1 cellular context compared by ENCODE assay signal in genomic region chr2:46439582-46439981, GRCh38.
TF ChIP-seq lines count a peak whose summit lies in the region.

No MANE protein-coding gene starts in this region.

TF ChIP-seq in HepG2, 621 proteins besides CTCF, POLR2A, EP300 and RAD21 (continued from another document):
- TF ChIP-seq MXD1 (CRISPR knock-in tag; IDR thresholded peaks at IDR 0.05) (no peak), MED13 (CRISPR knock-in tag; IDR thresholded peaks at IDR 0.05) (0 out of 2 replicates have a peak, but pooled peaks have one; percentile 15), BCL6 (CRISPR knock-in tag; IDR thresholded peaks at IDR 0.05) (0 out of 2 replicates have a peak, but pooled peaks have one; percentile 25), NR2F6 (IDR thresholded peaks at IDR 0.05) (peak; percentile 44; the same call in 1 of the 2 replicates), NR2F6 (CRISPR knock-in tag; IDR thresholded peaks at IDR 0.05) (peak; percentile 46; the same call in 1 of the 2 replicates), ZNF552 (CRISPR knock-in tag; IDR thresholded peaks at IDR 0.05; ENCODE audit: borderline replicate concordance) (no peak), HDAC1 (CRISPR knock-in tag; IDR thresholded peaks at IDR 0.05) (no peak), ZNF18 (CRISPR knock-in tag; IDR thresholded peaks at IDR 0.05; ENCODE audit: insufficient replicate concordance) (no peak), LBX2 (CRISPR knock-in tag; IDR thresholded peaks at IDR 0.05; ENCODE audit: borderline replicate concordance) (no peak), RXRB (CRISPR knock-in tag; IDR thresholded peaks at IDR 0.05; ENCODE audit: borderline replicate concordance) (peak; percentile 63; the same call in 1 of the 2 replicates), ZNF7 (CRISPR knock-in tag; IDR thresholded peaks at IDR 0.05) (0 out of 2 replicates have a peak, but pooled peaks have one; percentile 8), ZNF512 (CRISPR knock-in tag; IDR thresholded peaks at IDR 0.05) (no peak), ZNF414 (CRISPR knock-in tag; IDR thresholded peaks at IDR 0.05) (no peak), ZNF597 (CRISPR knock-in tag; IDR thresholded peaks at IDR 0.05) (no peak), RAD51 (IDR thresholded peaks at IDR 0.05; ENCODE audit: borderline replicate concordance) (no peak), TBL1XR1 (IDR thresholded peaks at IDR 0.05; ENCODE audit: borderline replicate concordance, low read length, partially characterized antibody) (no peak), NCOA2 (CRISPR knock-in tag; IDR thresholded peaks at IDR 0.05) (0 out of 2 replicates have a peak, but pooled peaks have one; percentile 11), WIZ (CRISPR knock-in tag; IDR thresholded peaks at IDR 0.05) (no peak), HDAC2 (CRISPR knock-in tag; IDR thresholded peaks at IDR 0.05) (0 out of 2 replicates have a peak, but pooled peaks have one; percentile 16), SAP130 (CRISPR knock-in tag; IDR thresholded peaks at IDR 0.05; ENCODE audit: low read depth) (0 out of 2 replicates have a peak, but pooled peaks have one; percentile 12), HOXD1 (CRISPR knock-in tag; IDR thresholded peaks at IDR 0.05) (no peak), TBP (CRISPR knock-in tag; IDR thresholded peaks at IDR 0.05) (no peak), FOXP1 (IDR thresholded peaks at IDR 0.05) (no peak), FOXP1 (CRISPR knock-in tag; IDR thresholded peaks at IDR 0.05) (peak; percentile 22; the same call in 1 of the 2 replicates), HNF4A (CRISPR knock-in tag; IDR thresholded peaks at IDR 0.05) (peak; percentile 59), KDM1A (CRISPR knock-in tag; IDR thresholded peaks at IDR 0.05) (no peak), SOX13 (IDR thresholded peaks at IDR 0.05) (no peak), SOX13 (CRISPR knock-in tag; conservative IDR thresholded peaks at IDR 0.05 in 1 of 2, IDR thresholded peaks at IDR 0.05 in 1 of 2) (peak in 1 of 2 experiments; percentile 39; a peak in 1 of 4 replicates), BRCA1 (CRISPR knock-in tag; IDR thresholded peaks at IDR 0.05) (no peak), MED1 (CRISPR knock-in tag; IDR thresholded peaks at IDR 0.05) (peak; percentile 27; the same call in 1 of the 2 replicates), ERF (CRISPR knock-in tag; IDR thresholded peaks at IDR 0.05) (no peak), SOX5 (CRISPR knock-in tag; IDR thresholded peaks at IDR 0.05; ENCODE audit: borderline replicate concordance) (no peak), SRSF9 (IDR thresholded peaks at IDR 0.05; ENCODE audit: borderline replicate concordance, insufficient read depth, low read depth, low read length, poor library complexity, severe bottlenecking) (no peak), GPN1 (CRISPR knock-in tag; IDR thresholded peaks at IDR 0.05; ENCODE audit: borderline replicate concordance) (no peak), RXRA (CRISPR knock-in tag; IDR thresholded peaks at IDR 0.05) (peak; percentile 55; the same call in 1 of the 2 replicates), ZKSCAN5 (CRISPR knock-in tag; IDR thresholded peaks at IDR 0.05) (no peak), ZMYM3 (CRISPR knock-in tag; IDR thresholded peaks at IDR 0.05) (no peak), ZNF761 (CRISPR knock-in tag; conservative IDR thresholded peaks at IDR 0.05) (no peak), HNRNPK (IDR thresholded peaks at IDR 0.05; ENCODE audit: low read depth, low read length, poor library complexity, severe bottlenecking) (no peak), CSRNP2 (CRISPR knock-in tag; conservative IDR thresholded peaks at IDR 0.05; ENCODE audit: low read depth) (no peak), ETV6 (CRISPR knock-in tag; conservative IDR thresholded peaks at IDR 0.05) (no peak), ZNF770 (CRISPR knock-in tag; IDR thresholded peaks at IDR 0.05) (no peak), GRHL1 (CRISPR knock-in tag; conservative IDR thresholded peaks at IDR 0.05) (no peak)
